Comparison of ENCODE assay signal across 8 cellular contexts in genomic region chr1:32249831-32250525, GRCh38. TPM values are rescaled to one million over a fixed set of nuclear protein-coding genes. Genes with fewer than 3 reads are reported as not detected.
DNase-seq lines count a peak whose midpoint lies in the region; ATAC-seq and TF ChIP-seq lines count a peak whose summit lies in the region.

No MANE protein-coding gene starts in this region.

- intact Hi-C loops in right cardiac atrium (cut with DNase I), result loop anchor here in 1 of 4 donors (10.0 kb wide), 1 partner anchor 45 kb away; the partner anchor contains the start of gene HDAC1

- no peak for TF ChIP-seq CTCF in Loucy (conservative IDR thresholded peaks at IDR 0.05; ENCODE audit: low read length)

- ATAC-seq in GM21528 (IDR thresholded peaks at IDR 0.05; ENCODE audit: low FRiP score, unreplicated experiment) (peak; percentile 54), right cardiac atrium (peak; percentile 38 to 55)

- 55% methylated on average over 9 of the region's 9 CpGs for WGBS in right cardiac atrium

- peaks cover 39% of the 10 kb centered on the region for H3K79me2 ChIP-seq in Loucy (ENCODE audit: insufficient read depth, low read length)

- H3F3A ChIP-seq in Loucy (ENCODE audit: low read depth), result peaks cover 6% of the 10 kb centered on the region; the same call in 1 of the 2 replicates

- H3K36me3 ChIP-seq in CD8-positive, alpha-beta memory T cell (ENCODE audit: insufficient read depth, low read length), result no peaks in the 10 kb centered on the region
- no peaks in the 10 kb centered on the region for H3K36me3 ChIP-seq in Loucy (ENCODE audit: insufficient read depth, low read length)

- peak overlapping the region; percentile 99 for H3K4me2 ChIP-seq in Loucy (ENCODE audit: low read depth, low read length, poor library complexity, severe bottlenecking)

- peak overlapping the region; percentile 95 for H3K9ac ChIP-seq in Loucy (ENCODE audit: low read depth, low read length, poor library complexity, severe bottlenecking)

- CTCF ChIA-PET in CD8-positive, alpha-beta memory T cell (lab: Charles Lee), result interaction anchor here (0.8 to 13.4 kb wide), 14 partner anchors 12 to 101 kb away, joined by 3 to 181 read pairs (median 6); partner anchors contain the start of gene HDAC1

- no peaks in the 10 kb centered on the region for H3K27me3 ChIP-seq in CD8-positive, alpha-beta memory T cell (ENCODE audit: insufficient read depth, low read length, poor library complexity, severe bottlenecking)
- H3K27me3 ChIP-seq in Loucy (ENCODE audit: insufficient read depth, low read length, poor library complexity, severe bottlenecking) (no peaks in the 10 kb centered on the region), right cardiac atrium (ENCODE audit: control insufficient read depth, insufficient read depth) (no peaks in the 10 kb centered on the region)

- peak overlapping the region; percentile 96 to 100 (median 99) for H3K27ac Mint-ChIP-seq in CD8-positive, alpha-beta memory T cell

- peaks cover 9 to 39% (median 12%) of the 10 kb centered on the region in 3 donors for H3K36me3 Mint-ChIP-seq in CD8-positive, alpha-beta memory T cell

- POLR2A ChIA-PET in CD8-positive, alpha-beta memory T cell (lab: Charles Lee), result interaction anchor here (0.6 to 3.1 kb wide), 16 partner anchors 9 to 312 kb away, joined by 3 to 31 read pairs (median 6); partner anchors contain the start of genes BSDC1, HDAC1, KPNA6 and MARCKSL1

- peak; percentile 73 to 92 (median 89) for DNase-seq in CD8-positive, alpha-beta memory T cell
- DNase-seq in activated T-cell treated with anti-CD3 and anti-CD28 coated beads for 24 hours (ENCODE audit: low read depth) (peak; percentile 77), right cardiac atrium (peak; percentile 51 to 75 (median 73)), NCI-H82 treated with DMSO at 0.1 percent for 48 hours (lab: John Stamatoyannopoulos, UW; ENCODE audit: unreplicated experiment) (no peak), NCI-H526 (lab: John Stamatoyannopoulos, UW) (no peak)
- peak; percentile 52 to 69 (median 66) for DNase-seq in stimulated activated CD4-positive, alpha-beta T cell treated with anti-CD3 and anti-CD28 coated beads, TNF-alpha, amount 100 ng/mL, for 1 hour (ENCODE audit: low read depth in 3 of 3, low spot score in 1 of 3)

- H3K4me3 Mint-ChIP-seq in CD8-positive, alpha-beta memory T cell, result peak overlapping the region; percentile 92 to 100 (median 98)

- H2AFZ ChIP-seq in Loucy (ENCODE audit: low read length), result peak overlapping the region; percentile 34; the same call in 1 of the 2 replicates

- H3K27me3 Mint-ChIP-seq in CD8-positive, alpha-beta memory T cell, result peaks cover 0 to 4% of the 10 kb centered on the region in 2 donors

- H3K4me3 ChIP-seq in CD8-positive, alpha-beta memory T cell (ENCODE audit: low read length), result peak overlapping the region; percentile 91
- H3K4me3 ChIP-seq in Loucy (ENCODE audit: low read length, poor library complexity, severe bottlenecking) (peak overlapping the region; percentile 75), right cardiac atrium (ENCODE audit: low read length) (no peak overlapping the region)

- H3K9me3 ChIP-seq in CD8-positive, alpha-beta memory T cell (ENCODE audit: low read length), result no peaks in the 10 kb centered on the region
- H3K9me3 ChIP-seq in Loucy (ENCODE audit: insufficient read depth, low read depth, low read length) (no peaks in the 10 kb centered on the region), right cardiac atrium (ENCODE audit: control insufficient read depth, low read length) (no peaks in the 10 kb centered on the region)

- no peaks in the 10 kb centered on the region for H3K9me2 ChIP-seq in Loucy (replicated peaks; ENCODE audit: low read depth, low read length)

- peaks cover 2% of the 10 kb centered on the region for H4K20me1 ChIP-seq in Loucy (ENCODE audit: insufficient read depth, low read length, poor library complexity, severe bottlenecking)

- peaks cover 44 to 59% (median 45%) of the 10 kb centered on the region in 3 donors for H3K4me1 Mint-ChIP-seq in CD8-positive, alpha-beta memory T cell

- peaks cover 49% of the 10 kb centered on the region for H3K4me1 ChIP-seq in CD8-positive, alpha-beta memory T cell (ENCODE audit: insufficient read depth, low read length)
- H3K4me1 ChIP-seq in Loucy (ENCODE audit: insufficient read depth, low read length, poor library complexity, severe bottlenecking) (peaks cover 62% of the 10 kb centered on the region), right cardiac atrium (ENCODE audit: control insufficient read depth, insufficient read depth, low read length) (peaks cover 6% of the 10 kb centered on the region)

- H3K9me3 Mint-ChIP-seq in CD8-positive, alpha-beta memory T cell, result no peaks in the 10 kb centered on the region

- H3K27ac ChIP-seq in CD8-positive, alpha-beta memory T cell (ENCODE audit: low read depth, low read length), result peak overlapping the region; percentile 85
- peak overlapping the region; percentile 91 for H3K27ac ChIP-seq in right cardiac atrium (ENCODE audit: low read length)

RNA-seq across cellular contexts. Expression of gene LCK, which starts 1.1 kb away (rescaled TPM):
- total RNA-seq in CD8-positive, alpha-beta memory T cell, result 100 to 1,000 TPM; 288 to 297 TPM
- polyA plus RNA-seq in CD8-positive, alpha-beta memory T cell, result 937 TPM
- total RNA-seq in right cardiac atrium, result 1 to 10 TPM in 3 of 4 donors, under 1 TPM in 1; 0.23 to 2.4 (median 1.3) TPM
- polyA plus RNA-seq in right cardiac atrium, result 0.41 TPM

RNA-seq across cellular contexts. Expression of gene FAM167B, which starts 3.0 kb away (rescaled TPM):
- total RNA-seq in CD8-positive, alpha-beta memory T cell, result under 1 TPM; 0.33 to 0.63 TPM
- polyA plus RNA-seq in CD8-positive, alpha-beta memory T cell, result not detected
- total RNA-seq in right cardiac atrium, result 1 to 10 TPM; 2.0 to 4.4 (median 3.8) TPM
- 6.5 TPM for polyA plus RNA-seq in right cardiac atrium

RNA-seq across cellular contexts. Expression of gene EIF3I, which starts 27.8 kb away (rescaled TPM):
- total RNA-seq in CD8-positive, alpha-beta memory T cell, result 100 to 1,000 TPM; 381 to 390 TPM
- 173 TPM for polyA plus RNA-seq in CD8-positive, alpha-beta memory T cell
- 100 to 1,000 TPM in 1 of 4 donors, 10 to 100 TPM in 3; 99.2 to 104 (median 99.8) TPM for total RNA-seq in right cardiac atrium
- polyA plus RNA-seq in right cardiac atrium, result 127 TPM

RNA-seq across cellular contexts. Expression of gene TMEM234, which starts 27.8 kb away (rescaled TPM):
- 10 to 100 TPM; 10.9 to 12.2 TPM for total RNA-seq in CD8-positive, alpha-beta memory T cell
- polyA plus RNA-seq in CD8-positive, alpha-beta memory T cell, result 6.5 TPM
- total RNA-seq in right cardiac atrium, result 10 to 100 TPM in 3 of 4 donors, 1 to 10 TPM in 1; 9.1 to 14.4 (median 13.9) TPM
- 13.6 TPM for polyA plus RNA-seq in right cardiac atrium

RNA-seq across cellular contexts. Expression of gene DCDC2B, which starts 41.1 kb away (rescaled TPM):
- under 1 TPM in 1 of 2 experiments, not detected in 1; 0.11 TPM for total RNA-seq in CD8-positive, alpha-beta memory T cell
- 0.13 TPM for polyA plus RNA-seq in CD8-positive, alpha-beta memory T cell
- total RNA-seq in right cardiac atrium, result not detected
- 0.05 TPM for polyA plus RNA-seq in right cardiac atrium

Comparison
In these comparisons a context has a peak if more than half of its experiments do, and no peak if none do; other contexts are left out.
1. DNase-seq: peak in CD8-positive, alpha-beta memory T cell (5 of 5), activated T-cell treated with anti-CD3 and anti-CD28 coated beads for 24 hours (single experiment), right cardiac atrium (3 of 3) and stimulated activated CD4-positive, alpha-beta T cell treated with anti-CD3 and anti-CD28 coated beads, TNF-alpha, amount 100 ng/mL, for 1 hour (3 of 3); none in NCI-H82 treated with DMSO at 0.1 percent for 48 hours (single experiment) and NCI-H526 (0 of 2).
2. RNA of gene LCK, which starts 1.1 kb away (total RNA-seq): 288 to 297 TPM in CD8-positive, alpha-beta memory T cell; 0.23 to 2.4 TPM in right cardiac atrium; every median in the first group is over 10 times any median in the second.